ENCODE assay signal across 8 cellular contexts in genomic region chr3:71421820-71422566, GRCh38.
DNase-seq lines count a peak whose midpoint lies in the region; ATAC-seq lines count a peak whose summit lies in the region.

No MANE protein-coding gene starts in this region.

- CTCF ChIA-PET in activated CD4-positive, alpha-beta memory T cell treated with anti-CD3 and anti-CD28 coated beads, Interleukin-2, amount 10 ng/mL, durations not matched to agents 7 days and 5 days (lab: Charles Lee): interaction anchor here (0.6 kb wide), 1 partner anchor 180 kb away, joined by 3 read pairs; no protein-coding TSS in a partner anchor

- H3K9me3 Mint-ChIP-seq in activated CD4-positive, alpha-beta memory T cell treated with anti-CD3 and anti-CD28 coated beads, Interleukin-2, amount 10 ng/mL, durations not matched to agents 7 days and 5 days: no peaks in the 10 kb centered on the region
- no peaks in the 10 kb centered on the region for H3K9me3 Mint-ChIP-seq in stimulated activated naive B cell treated with anti-CD40 and anti-IgM and Interleukin-4, amounts not matched to agents 10 μg/mL and 1 μg/mL and 100 μg/mL, for 72 hours

- H3K27ac Mint-ChIP-seq in activated CD4-positive, alpha-beta memory T cell treated with anti-CD3 and anti-CD28 coated beads, Interleukin-2, amount 10 ng/mL, durations not matched to agents 7 days and 5 days: peak overlapping the region; percentile 76
- H3K27ac Mint-ChIP-seq in stimulated activated naive B cell treated with anti-CD40 and anti-IgM and Interleukin-4, amounts not matched to agents 10 μg/mL and 1 μg/mL and 100 μg/mL, for 72 hours: peak overlapping the region; percentile 96

- peaks cover 50% of the 10 kb centered on the region for H3K4me1 Mint-ChIP-seq in activated CD4-positive, alpha-beta memory T cell treated with anti-CD3 and anti-CD28 coated beads, Interleukin-2, amount 10 ng/mL, durations not matched to agents 7 days and 5 days
- H3K4me1 Mint-ChIP-seq in stimulated activated naive B cell treated with anti-CD40 and anti-IgM and Interleukin-4, amounts not matched to agents 10 μg/mL and 1 μg/mL and 100 μg/mL, for 72 hours: peaks cover 52 to 94% of the 10 kb centered on the region in 2 donors

- ATAC-seq in HG03039 (IDR thresholded peaks at IDR 0.05; ENCODE audit: unreplicated experiment): peak; percentile 68
- peak; percentile 86 to 87 for ATAC-seq in stimulated activated naive B cell treated with anti-CD40 and anti-IgM and Interleukin-4, amounts not matched to agents 10 μg/mL and 1 μg/mL and 100 μg/mL, for 72 hours (replicated peaks)

- POLR2A ChIA-PET in activated CD4-positive, alpha-beta memory T cell treated with anti-CD3 and anti-CD28 coated beads, Interleukin-2, amount 10 ng/mL, durations not matched to agents 7 days and 5 days (lab: Charles Lee): interaction anchor here (0.8 to 1.8 kb wide), 7 partner anchors 17 to 163 kb away, joined by 3 to 6 read pairs (median 3); no protein-coding TSS in a partner anchor

- no peak overlapping the region for H3K4me3 Mint-ChIP-seq in activated CD4-positive, alpha-beta memory T cell treated with anti-CD3 and anti-CD28 coated beads, Interleukin-2, amount 10 ng/mL, durations not matched to agents 7 days and 5 days
- H3K4me3 Mint-ChIP-seq in stimulated activated naive B cell treated with anti-CD40 and anti-IgM and Interleukin-4, amounts not matched to agents 10 μg/mL and 1 μg/mL and 100 μg/mL, for 72 hours: peak overlapping the region; percentile 65 to 75

- peaks cover 9% of the 10 kb centered on the region for H3K27me3 Mint-ChIP-seq in activated CD4-positive, alpha-beta memory T cell treated with anti-CD3 and anti-CD28 coated beads, Interleukin-2, amount 10 ng/mL, durations not matched to agents 7 days and 5 days
- H3K27me3 Mint-ChIP-seq in stimulated activated naive B cell treated with anti-CD40 and anti-IgM and Interleukin-4, amounts not matched to agents 10 μg/mL and 1 μg/mL and 100 μg/mL, for 72 hours: no peaks in the 10 kb centered on the region

- H3K36me3 Mint-ChIP-seq in activated CD4-positive, alpha-beta memory T cell treated with anti-CD3 and anti-CD28 coated beads, Interleukin-2, amount 10 ng/mL, durations not matched to agents 7 days and 5 days (ENCODE audit: low read depth): peaks cover 9% of the 10 kb centered on the region
- peaks cover 3 to 12% of the 10 kb centered on the region in 2 donors for H3K36me3 Mint-ChIP-seq in stimulated activated naive B cell treated with anti-CD40 and anti-IgM and Interleukin-4, amounts not matched to agents 10 μg/mL and 1 μg/mL and 100 μg/mL, for 72 hours

- peak; percentile 40 to 46 for DNase-seq in activated CD4-positive, alpha-beta T cell treated with anti-CD3 and anti-CD28 coated beads for 4 hours
- no peak for DNase-seq in activated CD4-positive, alpha-beta T cell treated with anti-CD3 and anti-CD28 coated beads, Interleukin-2, amount 50 U/mL, for 4 hours
- peak; percentile 46 for DNase-seq in activated CD4-positive, alpha-beta memory T cell treated with anti-CD3 and anti-CD28 coated beads, Interleukin-2, amount 10 ng/mL, durations not matched to agents 7 days and 5 days
- DNase-seq in stimulated activated naive B cell treated with anti-CD40 and anti-IgM and Interleukin-4, amounts not matched to agents 10 μg/mL and 1 μg/mL and 100 μg/mL, for 72 hours: peak; percentile 50
- no peak for DNase-seq in NCI-H1930 (lab: John Stamatoyannopoulos, UW)
- no peak for DNase-seq in NCI-H2081 treated with DMSO at 0.1 percent for 48 hours (lab: John Stamatoyannopoulos, UW)
- DNase-seq in SK-N-DZ (ENCODE audit: low spot score): no peak

Comparison
In these comparisons a context has a peak if more than half of its experiments do, and no peak if none do; other contexts are left out.
1. DNase-seq: peak in activated CD4-positive, alpha-beta T cell treated with anti-CD3 and anti-CD28 coated beads for 4 hours (2 of 2), activated CD4-positive, alpha-beta memory T cell treated with anti-CD3 and anti-CD28 coated beads, Interleukin-2, amount 10 ng/mL, durations not matched to agents 7 days and 5 days (single experiment) and stimulated activated naive B cell treated with anti-CD40 and anti-IgM and Interleukin-4, amounts not matched to agents 10 μg/mL and 1 μg/mL and 100 μg/mL, for 72 hours (single experiment); none in activated CD4-positive, alpha-beta T cell treated with anti-CD3 and anti-CD28 coated beads, Interleukin-2, amount 50 U/mL, for 4 hours (0 of 2), NCI-H1930 (0 of 2), NCI-H2081 treated with DMSO at 0.1 percent for 48 hours (single experiment) and SK-N-DZ (single experiment).